ENCODE assay signal across 9 cellular contexts in the genomic region with DNA sequence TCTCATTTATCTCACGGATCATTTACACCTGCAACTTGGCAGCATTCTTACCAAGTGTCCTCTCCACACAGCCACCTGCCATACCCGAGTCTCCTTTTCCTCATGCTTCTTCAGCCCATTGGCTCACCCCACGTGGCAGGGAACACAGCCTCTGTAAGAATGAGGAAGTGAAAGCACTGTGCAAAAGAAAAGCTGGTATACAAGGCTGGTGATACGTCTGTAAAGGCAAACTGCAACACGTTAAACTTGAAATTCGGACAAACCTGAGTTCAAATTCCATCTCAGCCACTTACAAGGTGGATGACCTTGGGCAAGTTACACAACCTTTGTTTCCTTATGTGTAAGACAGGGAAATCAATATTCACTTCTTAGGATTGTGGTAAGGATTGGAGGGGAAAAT.
A peak's percentile ranks its signal among the peaks of the same experiment; 100 is the strongest.
DNase-seq lines count a peak whose midpoint lies in the region; ATAC-seq and TF ChIP-seq lines count a peak whose summit lies in the region.
"Had no signal": no experiment of that assay in that cellular context is flagged by ENCODE, and none has a peak within 500 bp of the region (broad histone marks: within the 10 kb centered on the region; RNA-seq: fewer than 3 reads in every experiment).

No MANE protein-coding gene starts in this region.

- POLR2A ChIA-PET in GM10248 (lab: Yijun Ruan, JAX) = no interaction called here
- POLR2A ChIA-PET in A673 (lab: Charles Lee; ENCODE audit: low non-redundant PET) = no interaction called here

- intact Hi-C loops in A673 (cut with micrococcal nuclease; ENCODE audit: unreplicated experiment) = no loop called here

- TF ChIP-seq CTCF in GM10248 (IDR thresholded peaks at IDR 0.05; ENCODE audit: control extremely low read depth, extremely low read depth, low read depth, missing control alignments) = no peak
- no peak for TF ChIP-seq CTCF in brain (conservative IDR thresholded peaks at IDR 0.05)
- no peak for TF ChIP-seq CTCF in smooth muscle cell (IDR thresholded peaks at IDR 0.05; ENCODE audit: borderline replicate concordance, insufficient read depth, poor library complexity, severe bottlenecking)
- no peak for TF ChIP-seq CTCF in A673 (conservative IDR thresholded peaks at IDR 0.05; ENCODE audit: low read depth, low read length)

- H3K27me3 Mint-ChIP-seq in brain = no peaks in the 10 kb centered on the region

- WGBS in thymus = 26% methylated on average over 6 of the region's 6 CpGs
- 72% methylated on average over 6 of the region's 6 CpGs for WGBS in smooth muscle cell (ENCODE audit: low lambda C conversion rate)

- H3K4me3 ChIP-seq in thymus (ENCODE audit: low read length) (no peak overlapping the region), smooth muscle cell (no peak overlapping the region), A673 (ENCODE audit: low read depth, low read length, poor library complexity, severe bottlenecking) (no peak overlapping the region)

- no peaks in the 10 kb centered on the region for H3K36me3 Mint-ChIP-seq in brain

- in situ Hi-C loops in KBM-7 (cut with MboI; ENCODE audit: low pct_unique_long_range_greater_than_20kb, low sequenced_read_pairs) = no loop called here

- ATAC-seq in GM21717 (IDR thresholded peaks at IDR 0.05; ENCODE audit: unreplicated experiment) = peak; percentile 97
- ATAC-seq in GM19397 (IDR thresholded peaks at IDR 0.05; ENCODE audit: unreplicated experiment) = no peak

- peak; percentile 11 for DNase-seq in GM10248 (ENCODE audit: extremely low spot score)
- peak; percentile 53 for DNase-seq in KBM-7
- no peak for DNase-seq in smooth muscle cell (lab: John Stamatoyannopoulos, UW; ENCODE audit: unreplicated experiment)
- no peak for DNase-seq in A673 (ENCODE audit: low spot score)

- no peak overlapping the region for H3K4me2 ChIP-seq in smooth muscle cell

- peak overlapping the region in 3 of 5 experiments; percentile 49 to 92 (median 60) for H3K27ac Mint-ChIP-seq in brain

- peak overlapping the region; percentile 25 for H3K27ac ChIP-seq in thymus (ENCODE audit: low read depth)
- H3K27ac ChIP-seq in smooth muscle cell (ENCODE audit: low read depth) = no peak overlapping the region
- H3K27ac ChIP-seq in A673 (ENCODE audit: low read depth, low read length, poor library complexity, severe bottlenecking) = no peak overlapping the region
- H3K27ac ChIP-seq: neutrophil had no signal

- no peak overlapping the region for H2AFZ ChIP-seq in smooth muscle cell (ENCODE audit: low read depth)

- peak overlapping the region in 1 of 5 experiments; percentile 13 for H3K4me3 Mint-ChIP-seq in brain

- H3K79me2 ChIP-seq in smooth muscle cell (ENCODE audit: low read depth) = no peaks in the 10 kb centered on the region

- H3K27me3 ChIP-seq in thymus (ENCODE audit: control insufficient read depth, insufficient read depth) (no peaks in the 10 kb centered on the region), smooth muscle cell (ENCODE audit: low read depth) (no peaks in the 10 kb centered on the region), A673 (replicated peaks; ENCODE audit: insufficient read depth, low read depth, low read length, poor library complexity) (no peaks in the 10 kb centered on the region)
- H3K27me3 ChIP-seq: neutrophil had no signal

- H3K4me1 Mint-ChIP-seq in brain = peaks cover 55% of the 10 kb centered on the region

- H3K9ac ChIP-seq in smooth muscle cell (ENCODE audit: low read depth) = no peak overlapping the region

- H3K4me1 ChIP-seq in thymus (ENCODE audit: control insufficient read depth, insufficient read depth, low read length) = peaks cover 3% of the 10 kb centered on the region
- H3K4me1 ChIP-seq in smooth muscle cell (ENCODE audit: low read depth) = no peaks in the 10 kb centered on the region
- no peaks in the 10 kb centered on the region for H3K4me1 ChIP-seq in A673 (ENCODE audit: insufficient read depth, low read length, poor library complexity, severe bottlenecking)

- no peaks in the 10 kb centered on the region for H3F3A ChIP-seq in smooth muscle cell (ENCODE audit: low read depth)

- BruUV-seq in A673 (replicated peaks; lab: Mats Ljungman, UMichigan) = no TSS peak

- H3K9me3 Mint-ChIP-seq in brain = no peaks in the 10 kb centered on the region

- no peaks in the 10 kb centered on the region for H3K36me3 ChIP-seq in thymus (ENCODE audit: control insufficient read depth, insufficient read depth)
- no peaks in the 10 kb centered on the region for H3K36me3 ChIP-seq in smooth muscle cell (ENCODE audit: low read depth)
- no peaks in the 10 kb centered on the region for H3K36me3 ChIP-seq in A673 (ENCODE audit: insufficient read depth, low read length, poor library complexity, severe bottlenecking)
- H3K36me3 ChIP-seq: neutrophil had no signal

- H4K20me1 ChIP-seq in smooth muscle cell (ENCODE audit: low read depth) = no peaks in the 10 kb centered on the region

- CTCF ChIA-PET in GM10248 (lab: Yijun Ruan, JAX) (no interaction called here), A673 (lab: Charles Lee) (no interaction called here)

- H3K9me3 ChIP-seq in thymus (ENCODE audit: control insufficient read depth) = no peaks in the 10 kb centered on the region
- no peaks in the 10 kb centered on the region for H3K9me3 ChIP-seq in smooth muscle cell (replicated peaks; ENCODE audit: low read depth)
- no peaks in the 10 kb centered on the region for H3K9me3 ChIP-seq in A673 (ENCODE audit: low read depth, low read length, poor library complexity, severe bottlenecking)
- H3K9me3 ChIP-seq: neutrophil had no signal

Comparison
In these comparisons a context has a peak if more than half of its experiments do, and no peak if none do; other contexts are left out.
1. DNase-seq: peak in GM10248 (single experiment) and KBM-7 (single experiment); none in smooth muscle cell (single experiment) and A673 (single experiment).